ENCODE assay signal across 3 cellular contexts in genomic region chr15:94083467-94083991, GRCh38.
TF ChIP-seq lines count a peak whose summit lies in the region.

No MANE protein-coding gene starts in this region.

TF ChIP-seq in IMR-90, 13 proteins besides CTCF, POLR2A, EP300 and RAD21:
- no peak for TF ChIP-seq MXI1 (IDR thresholded peaks at IDR 0.05; ENCODE audit: borderline replicate concordance, low read depth, low read length)
- no peak for TF ChIP-seq MAFK (IDR thresholded peaks at IDR 0.05; ENCODE audit: low read depth, low read length)
- no peak for TF ChIP-seq MAZ (IDR thresholded peaks at IDR 0.05; ENCODE audit: borderline replicate concordance, low read depth, low read length)
- TF ChIP-seq CHD1 (IDR thresholded peaks at IDR 0.05; ENCODE audit: low read depth, low read length) = no peak
- TF ChIP-seq CEBPB (IDR thresholded peaks at IDR 0.05; ENCODE audit: low read depth, low read length) = no peak
- no peak for TF ChIP-seq ELK1 (IDR thresholded peaks at IDR 0.05; ENCODE audit: borderline replicate concordance, low read depth, low read length)
- TF ChIP-seq SMC3 (IDR thresholded peaks at IDR 0.05; ENCODE audit: low read depth, low read length) = no peak
TF ChIP-seq in IMR-90: peak in this region for 0.

TF ChIP-seq in H1, 55 proteins besides CTCF, POLR2A, EP300 and RAD21:
- no peak for TF ChIP-seq POU5F1 (IDR thresholded peaks at IDR 0.05; ENCODE audit: low read depth, low read length)
- TF ChIP-seq USF2 (IDR thresholded peaks at IDR 0.05; ENCODE audit: low read length) = no peak
- TF ChIP-seq CHD1 (IDR thresholded peaks at IDR 0.05; ENCODE audit: low read depth, low read length) = no peak
- no peak for TF ChIP-seq RNF2 (IDR thresholded peaks at IDR 0.05; ENCODE audit: borderline replicate concordance, low read depth, low read length, missing control alignments, poor library complexity, severe bottlenecking)
- no peak for TF ChIP-seq ASH2L (IDR thresholded peaks at IDR 0.05; ENCODE audit: low read length)
- TF ChIP-seq BCL11A (IDR thresholded peaks at IDR 0.05; ENCODE audit: low read depth in 2 of 2, low read length in 2 of 2) = no peak
- no peak for TF ChIP-seq CHD2 (IDR thresholded peaks at IDR 0.05; ENCODE audit: low read length)
- TF ChIP-seq CREB1 (IDR thresholded peaks at IDR 0.05) = no peak
- no peak for TF ChIP-seq E2F6 (IDR thresholded peaks at IDR 0.05)
- TF ChIP-seq SP4 (IDR thresholded peaks at IDR 0.05; ENCODE audit: low read length) = no peak
- no peak for TF ChIP-seq RXRA (IDR thresholded peaks at IDR 0.05; ENCODE audit: insufficient read depth, low read depth, low read length)
- no peak for TF ChIP-seq KDM4A (IDR thresholded peaks at IDR 0.05; ENCODE audit: low read depth, low read length, severe bottlenecking)
- TF ChIP-seq FOSL1 (IDR thresholded peaks at IDR 0.05; ENCODE audit: insufficient read depth, low read depth, low read length) = no peak
- TF ChIP-seq ATF3 (IDR thresholded peaks at IDR 0.05; ENCODE audit: insufficient read depth, low read depth, low read length) = no peak
- no peak for TF ChIP-seq KDM5A (IDR thresholded peaks at IDR 0.05; ENCODE audit: low read length)

TF ChIP-seq in HEK293T, 16 proteins besides CTCF, POLR2A, EP300 and RAD21:
- TF ChIP-seq BHLHE40 (IDR thresholded peaks at IDR 0.05; ENCODE audit: borderline replicate concordance) (no peak), FOXM1 (IDR thresholded peaks at IDR 0.05; ENCODE audit: borderline replicate concordance) (no peak), TARDBP (IDR thresholded peaks at IDR 0.05) (no peak), FOXK2 (IDR thresholded peaks at IDR 0.05) (no peak), SUZ12 (IDR thresholded peaks at IDR 0.05) (no peak), ZNF384 (IDR thresholded peaks at IDR 0.05) (no peak), PKNOX1 (IDR thresholded peaks at IDR 0.05) (no peak), NFRKB (IDR thresholded peaks at IDR 0.05) (no peak), LEF1 (IDR thresholded peaks at IDR 0.05; ENCODE audit: borderline replicate concordance) (no peak)
